In the genomic region with DNA sequence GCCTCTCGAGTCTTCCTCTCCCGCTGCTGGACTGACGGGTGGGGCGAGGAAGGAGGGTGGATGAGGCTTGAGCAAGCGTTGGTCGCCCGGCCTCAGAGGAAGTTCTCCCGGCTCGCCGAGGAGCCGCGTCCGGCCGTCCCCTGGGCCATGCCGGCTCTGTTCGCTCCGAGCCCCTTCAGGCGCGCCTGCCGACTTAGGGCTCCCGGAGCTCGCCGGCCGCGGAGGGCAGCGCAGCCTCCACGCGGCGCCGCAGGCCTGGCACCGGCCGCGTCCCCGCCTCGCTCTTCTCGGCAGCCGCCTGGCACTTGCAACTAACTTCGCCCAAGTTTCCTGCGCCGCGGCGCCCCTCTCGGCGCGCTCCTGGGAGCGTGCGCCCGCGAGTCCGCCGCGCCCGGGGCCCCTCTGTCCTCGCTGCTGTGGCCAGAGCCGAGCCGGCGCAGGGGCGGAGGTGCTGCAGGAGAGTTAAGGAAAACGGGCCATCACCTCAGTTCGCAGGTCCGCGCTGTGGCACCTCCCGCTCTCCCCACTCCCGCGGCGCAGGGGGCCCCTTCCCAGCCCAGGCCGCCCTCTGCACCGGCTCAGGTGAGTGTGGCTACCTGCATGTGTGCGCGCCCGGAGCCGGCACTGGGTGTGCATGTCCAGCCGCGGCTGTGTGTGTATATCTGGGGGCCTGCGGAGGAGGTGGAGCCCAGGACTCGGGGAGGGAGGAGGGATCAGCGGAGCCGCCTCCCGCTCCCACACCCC, we compare ENCODE assay signal across 8 cellular contexts. TPM values are rescaled to one million over a fixed set of nuclear protein-coding genes. Genes with fewer than 3 reads are reported as not detected.
DNase-seq lines count a peak whose midpoint lies in the region; ATAC-seq and TF ChIP-seq lines count a peak whose summit lies in the region.

No MANE protein-coding gene starts in this region.

- peaks cover 73% of the 10 kb centered on the region for H3K27me3 Mint-ChIP-seq in activated T-cell treated with anti-CD3 and anti-CD28 coated beads, Interleukin-2, amount 50 U/mL, for 4 hours (ENCODE audit: low read depth)

- no peak for TF ChIP-seq CTCF in prostate gland (IDR thresholded peaks at IDR 0.05)

- ATAC-seq in activated T-cell treated with anti-CD3 and anti-CD28 coated beads, Interleukin-2, amount 50 U/mL, for 4 hours = peak in 1 of 2 donors; percentile 34
- no peak for ATAC-seq in HG02852 (IDR thresholded peaks at IDR 0.05; ENCODE audit: unreplicated experiment)
- ATAC-seq in GM18498 (IDR thresholded peaks at IDR 0.05; ENCODE audit: unreplicated experiment) = no peak
- no peak for ATAC-seq in GM19467 (IDR thresholded peaks at IDR 0.05; ENCODE audit: unreplicated experiment)

- H3K27me3 ChIP-seq in prostate gland (replicated peaks; ENCODE audit: insufficient read depth) = peaks cover 5% of the 10 kb centered on the region

- no peaks in the 10 kb centered on the region for H3K9me3 Mint-ChIP-seq in activated T-cell treated with anti-CD3 and anti-CD28 coated beads, Interleukin-2, amount 50 U/mL, for 4 hours

- H3K4me1 Mint-ChIP-seq in activated T-cell treated with anti-CD3 and anti-CD28 coated beads, Interleukin-2, amount 50 U/mL, for 4 hours (ENCODE audit: low read depth) = peaks cover 15% of the 10 kb centered on the region

- no peaks in the 10 kb centered on the region for H3K4me1 ChIP-seq in prostate gland (replicated peaks)

- H3K9me3 ChIP-seq in prostate gland = no peaks in the 10 kb centered on the region

- peak overlapping the region; percentile 34 to 37 for H3K4me3 ChIP-seq in prostate gland

- peak overlapping the region; percentile 48 for H3K4me3 Mint-ChIP-seq in activated T-cell treated with anti-CD3 and anti-CD28 coated beads, Interleukin-2, amount 50 U/mL, for 4 hours

- intact Hi-C loops in head of caudate nucleus (cut with DNase I) = loop anchor here (5.0 kb wide), 1 partner anchor 51 kb away; no protein-coding TSS in a partner anchor
- intact Hi-C loops in prostate gland (cut with DNase I) = no loop called here

- no peaks in the 10 kb centered on the region for H3K36me3 Mint-ChIP-seq in activated T-cell treated with anti-CD3 and anti-CD28 coated beads, Interleukin-2, amount 50 U/mL, for 4 hours (ENCODE audit: insufficient read depth)

- peak overlapping the region; percentile 39 to 69 for H3K27ac ChIP-seq in prostate gland

- WGBS in prostate gland = 1% methylated on average over 49 of the region's 79 CpGs

- TF ChIP-seq POLR2A in prostate gland (IDR thresholded peaks at IDR 0.05) = peak; percentile 37

- DNase-seq in activated T-cell treated with anti-CD3 and anti-CD28 coated beads, Interleukin-2, amount 50 U/mL, for 4 hours = no peak
- DNase-seq in activated T-cell treated with anti-CD3 and anti-CD28 coated beads for 4 hours = no peak
- peak; percentile 20 for DNase-seq in T1000 (lab: John Stamatoyannopoulos, UW)
- DNase-seq in head of caudate nucleus = peak in 39 of 42 donors; percentile 15 to 83 (median 62)
- peak; percentile 56 for DNase-seq in prostate gland (ENCODE audit: low spot score)

- H3K36me3 ChIP-seq in prostate gland = no peaks in the 10 kb centered on the region

RNA-seq across cellular contexts. Expression of a gene that starts 0.6 kb away (rescaled TPM):
- total RNA-seq in activated T-cell treated with anti-CD3 and anti-CD28 coated beads, Interleukin-2, amount 50 U/mL, for 4 hours = not detected
- 1 to 10 TPM; 1.1 to 2.0 TPM for total RNA-seq in prostate gland

Comparison
In these comparisons a context has a peak if more than half of its experiments do, and no peak if none do; other contexts are left out.
1. DNase-seq: peak in T1000 (single experiment), head of caudate nucleus (39 of 42) and prostate gland (single experiment); none in activated T-cell treated with anti-CD3 and anti-CD28 coated beads, Interleukin-2, amount 50 U/mL, for 4 hours (single experiment) and activated T-cell treated with anti-CD3 and anti-CD28 coated beads for 4 hours (single experiment).